In the genomic region with DNA sequence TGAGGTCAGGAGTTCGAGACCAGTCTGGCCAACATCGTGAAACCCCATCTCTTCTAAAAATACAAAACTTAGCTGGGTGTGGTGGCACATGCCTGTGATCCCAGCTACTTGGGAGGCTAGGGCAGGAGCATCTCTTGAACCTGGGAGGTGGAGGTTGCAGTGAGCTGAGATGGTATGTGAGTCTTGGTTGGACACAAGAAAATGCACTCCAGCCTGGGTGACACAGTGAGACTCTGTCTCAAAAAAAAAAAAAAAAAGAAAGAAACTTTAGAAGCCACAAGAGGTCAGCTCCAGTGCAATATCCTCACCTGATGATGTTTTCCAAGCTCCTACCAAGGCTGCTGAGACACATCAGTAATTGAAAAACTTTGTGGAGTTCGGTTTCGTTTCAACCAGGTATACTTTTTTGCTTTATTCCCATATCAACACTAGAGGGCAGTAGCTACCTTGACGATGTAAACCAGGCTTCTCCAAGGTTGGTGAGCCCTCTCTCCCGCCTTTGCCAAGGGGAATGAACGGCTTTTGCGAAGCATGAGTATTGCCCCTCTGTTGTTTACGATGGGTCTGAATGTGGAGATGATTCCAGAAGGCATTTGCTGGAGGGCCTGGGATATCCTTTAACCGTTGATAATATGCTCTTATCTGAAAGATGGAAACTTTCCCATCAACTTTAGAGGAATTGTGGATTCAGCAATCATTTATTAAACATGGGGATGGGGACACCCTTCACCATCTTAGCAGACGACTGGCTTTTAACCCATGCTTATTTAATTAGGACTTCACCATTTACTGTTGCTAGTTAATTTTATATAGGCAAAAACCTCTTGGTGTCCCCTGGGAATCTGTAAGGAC, we compare ENCODE assay signal across 8 cellular contexts.
DNase-seq lines count a peak whose midpoint lies in the region; ATAC-seq, FAIRE-seq and TF ChIP-seq lines count a peak whose summit lies in the region.

No MANE protein-coding gene starts in this region.

- TF ChIP-seq CTCF in gastroesophageal sphincter (IDR thresholded peaks at IDR 0.05) (peak; percentile 64 to 80 (median 76)), pancreas (IDR thresholded peaks at IDR 0.05) (peak; percentile 23 to 67 (median 52))

- peaks cover 0 to 4% (median 0%) of the 10 kb centered on the region in 3 donors for H3K4me1 ChIP-seq in gastroesophageal sphincter
- H3K4me1 ChIP-seq in pancreas: no peaks in the 10 kb centered on the region

- ATAC-seq in HG03039 (IDR thresholded peaks at IDR 0.05; ENCODE audit: unreplicated experiment) (peak; percentile 56), gastroesophageal sphincter (peak; percentile 55), pancreas (peak in 3 of 4 donors; percentile 85 to 95 (median 88)), HG02610 (IDR thresholded peaks at IDR 0.05; ENCODE audit: unreplicated experiment) (no peak)

- H3K36me3 ChIP-seq in gastroesophageal sphincter (no peaks in the 10 kb centered on the region), pancreas (no peaks in the 10 kb centered on the region)

- no peaks in the 10 kb centered on the region for H3K9me3 Mint-ChIP-seq in activated CD4-positive, alpha-beta T cell treated with anti-CD3 and anti-CD28 coated beads, Interleukin-2, amount 10 ng/mL, durations not matched to agents 24 days and 14 days

- FAIRE-seq in pancreas (lab: Jason Lieb, UNC): peak; percentile 78

- H3K9me3 ChIP-seq in gastroesophageal sphincter (no peaks in the 10 kb centered on the region), pancreas (no peaks in the 10 kb centered on the region)

- H3K4me3 ChIP-seq in gastroesophageal sphincter (no peak overlapping the region), pancreas (no peak overlapping the region)

- peak; percentile 69 for DNase-seq in activated CD8-positive, alpha-beta memory T cell treated with anti-CD3 and anti-CD28 coated beads for 24 hours
- DNase-seq in activated CD8-positive, alpha-beta memory T cell treated with anti-CD3 and anti-CD28 coated beads, Interleukin-2, amount 50 U/mL, for 4 hours: no peak
- DNase-seq in NCI-H2196 treated with DMSO at 0.1 percent for 48 hours (lab: John Stamatoyannopoulos, UW; ENCODE audit: unreplicated experiment): peak; percentile 23
- DNase-seq in activated CD4-positive, alpha-beta T cell treated with anti-CD3 and anti-CD28 coated beads, Interleukin-2, amount 10 ng/mL, durations not matched to agents 24 days and 14 days: peak; percentile 78
- peak in 4 of 6 donors; percentile 13 to 34 (median 28) for DNase-seq in pancreas

- H3K27ac ChIP-seq in gastroesophageal sphincter (no peak overlapping the region), pancreas (no peak overlapping the region)

- H3K4me3 Mint-ChIP-seq in activated CD4-positive, alpha-beta T cell treated with anti-CD3 and anti-CD28 coated beads, Interleukin-2, amount 10 ng/mL, durations not matched to agents 24 days and 14 days: no peak overlapping the region

- no peak overlapping the region for H3K27ac Mint-ChIP-seq in activated CD4-positive, alpha-beta T cell treated with anti-CD3 and anti-CD28 coated beads, Interleukin-2, amount 10 ng/mL, durations not matched to agents 24 days and 14 days

- H3K36me3 Mint-ChIP-seq in activated CD4-positive, alpha-beta T cell treated with anti-CD3 and anti-CD28 coated beads, Interleukin-2, amount 10 ng/mL, durations not matched to agents 24 days and 14 days (ENCODE audit: low read depth): no peaks in the 10 kb centered on the region

- intact Hi-C loops in activated CD4-positive, alpha-beta T cell treated with anti-CD3 and anti-CD28 coated beads, Interleukin-2, amount 10 ng/mL, durations not matched to agents 24 days and 14 days (cut with micrococcal nuclease): loop anchor here (1.0 to 5.0 kb wide), 5 partner anchors 219 to 774 kb away; partner anchors contain the start of gene SLCO3A1
- intact Hi-C loops in pancreas (cut with DNase I): no loop called here

- 1 to 23% methylated on average over 9 to 10 of the region's 11 CpGs for WGBS in gastroesophageal sphincter (ENCODE audit: low coverage in 1 of 2), 2 donors
- 16 to 17% methylated on average over 11 of the region's 11 CpGs for WGBS in pancreas, 2 donors

- no peak for TF ChIP-seq EP300 in gastroesophageal sphincter (IDR thresholded peaks at IDR 0.05)

- H3K4me1 Mint-ChIP-seq in activated CD4-positive, alpha-beta T cell treated with anti-CD3 and anti-CD28 coated beads, Interleukin-2, amount 10 ng/mL, durations not matched to agents 24 days and 14 days: peaks cover 23% of the 10 kb centered on the region

- H3K27me3 Mint-ChIP-seq in activated CD4-positive, alpha-beta T cell treated with anti-CD3 and anti-CD28 coated beads, Interleukin-2, amount 10 ng/mL, durations not matched to agents 24 days and 14 days: peaks cover 63% of the 10 kb centered on the region

- peaks cover 37% of the 10 kb centered on the region for H3K27me3 ChIP-seq in gastroesophageal sphincter
- peaks cover 0 to 3% (median 0%) of the 10 kb centered on the region in 4 donors for H3K27me3 ChIP-seq in pancreas

- TF ChIP-seq POLR2A in gastroesophageal sphincter (IDR thresholded peaks at IDR 0.05): no peak
